2 cellular contexts compared by ENCODE assay signal in genomic region chr1:207401578-207401977, GRCh38.
TF ChIP-seq lines count a peak whose summit lies in the region.

No MANE protein-coding gene starts in this region.

TF ChIP-seq in HepG2, 621 proteins besides CTCF, POLR2A, EP300 and RAD21:
- TF ChIP-seq NR1H2 (CRISPR knock-in tag; IDR thresholded peaks at IDR 0.05; ENCODE audit: borderline replicate concordance, low read depth) (no peak), HMG20B (CRISPR knock-in tag; conservative IDR thresholded peaks at IDR 0.05) (no peak), ZMAT3 (CRISPR knock-in tag; conservative IDR thresholded peaks at IDR 0.05) (no peak), NCOA2 (CRISPR knock-in tag; IDR thresholded peaks at IDR 0.05) (no peak), ZFP36L2 (CRISPR knock-in tag; IDR thresholded peaks at IDR 0.05) (no peak), CREBL2 (CRISPR knock-in tag; IDR thresholded peaks at IDR 0.05; ENCODE audit: borderline replicate concordance) (no peak), TFAP4 (IDR thresholded peaks at IDR 0.05; ENCODE audit: borderline replicate concordance, low read depth) (no peak)
TF ChIP-seq in HepG2: peak in this region for 0.

TF ChIP-seq in K562, 482 proteins besides CTCF, POLR2A, EP300 and RAD21:
- TF ChIP-seq, protein P1, sequence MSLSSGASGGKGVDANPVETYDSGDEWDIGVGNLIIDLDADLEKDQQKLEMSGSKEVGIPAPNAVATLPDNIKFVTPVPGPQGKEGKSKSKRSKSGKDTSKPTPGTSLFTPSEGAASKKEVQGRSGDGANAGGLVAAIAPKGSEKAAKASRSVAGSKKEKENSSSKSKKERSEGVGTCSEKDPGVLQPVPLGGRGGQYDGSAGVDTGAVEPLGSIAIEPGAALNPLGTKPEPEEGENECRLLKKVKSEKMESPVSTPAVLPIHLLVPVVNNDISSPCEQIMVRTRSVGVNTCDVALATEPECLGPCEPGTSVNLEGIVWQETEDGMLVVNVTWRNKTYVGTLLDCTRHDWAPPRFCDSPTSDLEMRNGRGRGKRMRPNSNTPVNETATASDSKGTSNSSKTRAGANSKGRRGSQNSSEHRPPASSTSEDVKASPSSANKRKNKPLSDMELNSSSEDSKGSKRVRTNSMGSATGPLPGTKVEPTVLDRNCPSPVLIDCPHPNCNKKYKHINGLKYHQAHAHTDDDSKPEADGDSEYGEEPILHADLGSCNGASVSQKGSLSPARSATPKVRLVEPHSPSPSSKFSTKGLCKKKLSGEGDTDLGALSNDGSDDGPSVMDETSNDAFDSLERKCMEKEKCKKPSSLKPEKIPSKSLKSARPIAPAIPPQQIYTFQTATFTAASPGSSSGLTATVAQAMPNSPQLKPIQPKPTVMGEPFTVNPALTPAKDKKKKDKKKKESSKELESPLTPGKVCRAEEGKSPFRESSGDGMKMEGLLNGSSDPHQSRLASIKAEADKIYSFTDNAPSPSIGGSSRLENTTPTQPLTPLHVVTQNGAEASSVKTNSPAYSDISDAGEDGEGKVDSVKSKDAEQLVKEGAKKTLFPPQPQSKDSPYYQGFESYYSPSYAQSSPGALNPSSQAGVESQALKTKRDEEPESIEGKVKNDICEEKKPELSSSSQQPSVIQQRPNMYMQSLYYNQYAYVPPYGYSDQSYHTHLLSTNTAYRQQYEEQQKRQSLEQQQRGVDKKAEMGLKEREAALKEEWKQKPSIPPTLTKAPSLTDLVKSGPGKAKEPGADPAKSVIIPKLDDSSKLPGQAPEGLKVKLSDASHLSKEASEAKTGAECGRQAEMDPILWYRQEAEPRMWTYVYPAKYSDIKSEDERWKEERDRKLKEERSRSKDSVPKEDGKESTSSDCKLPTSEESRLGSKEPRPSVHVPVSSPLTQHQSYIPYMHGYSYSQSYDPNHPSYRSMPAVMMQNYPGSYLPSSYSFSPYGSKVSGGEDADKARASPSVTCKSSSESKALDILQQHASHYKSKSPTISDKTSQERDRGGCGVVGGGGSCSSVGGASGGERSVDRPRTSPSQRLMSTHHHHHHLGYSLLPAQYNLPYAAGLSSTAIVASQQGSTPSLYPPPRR (CRISPR knock-in tag; IDR thresholded peaks at IDR 0.05; ENCODE audit: borderline replicate concordance), result no peak
- TF ChIP-seq PHF21A (IDR thresholded peaks at IDR 0.05; ENCODE audit: borderline replicate concordance, low read depth) (no peak), ZNF589 (CRISPR knock-in tag; IDR thresholded peaks at IDR 0.05; ENCODE audit: low read depth) (no peak), SIN3B (IDR thresholded peaks at IDR 0.05; ENCODE audit: low read depth) (no peak), GATA2 (CRISPR knock-in tag; IDR thresholded peaks at IDR 0.05) (no peak)
- TF ChIP-seq, protein P2, sequence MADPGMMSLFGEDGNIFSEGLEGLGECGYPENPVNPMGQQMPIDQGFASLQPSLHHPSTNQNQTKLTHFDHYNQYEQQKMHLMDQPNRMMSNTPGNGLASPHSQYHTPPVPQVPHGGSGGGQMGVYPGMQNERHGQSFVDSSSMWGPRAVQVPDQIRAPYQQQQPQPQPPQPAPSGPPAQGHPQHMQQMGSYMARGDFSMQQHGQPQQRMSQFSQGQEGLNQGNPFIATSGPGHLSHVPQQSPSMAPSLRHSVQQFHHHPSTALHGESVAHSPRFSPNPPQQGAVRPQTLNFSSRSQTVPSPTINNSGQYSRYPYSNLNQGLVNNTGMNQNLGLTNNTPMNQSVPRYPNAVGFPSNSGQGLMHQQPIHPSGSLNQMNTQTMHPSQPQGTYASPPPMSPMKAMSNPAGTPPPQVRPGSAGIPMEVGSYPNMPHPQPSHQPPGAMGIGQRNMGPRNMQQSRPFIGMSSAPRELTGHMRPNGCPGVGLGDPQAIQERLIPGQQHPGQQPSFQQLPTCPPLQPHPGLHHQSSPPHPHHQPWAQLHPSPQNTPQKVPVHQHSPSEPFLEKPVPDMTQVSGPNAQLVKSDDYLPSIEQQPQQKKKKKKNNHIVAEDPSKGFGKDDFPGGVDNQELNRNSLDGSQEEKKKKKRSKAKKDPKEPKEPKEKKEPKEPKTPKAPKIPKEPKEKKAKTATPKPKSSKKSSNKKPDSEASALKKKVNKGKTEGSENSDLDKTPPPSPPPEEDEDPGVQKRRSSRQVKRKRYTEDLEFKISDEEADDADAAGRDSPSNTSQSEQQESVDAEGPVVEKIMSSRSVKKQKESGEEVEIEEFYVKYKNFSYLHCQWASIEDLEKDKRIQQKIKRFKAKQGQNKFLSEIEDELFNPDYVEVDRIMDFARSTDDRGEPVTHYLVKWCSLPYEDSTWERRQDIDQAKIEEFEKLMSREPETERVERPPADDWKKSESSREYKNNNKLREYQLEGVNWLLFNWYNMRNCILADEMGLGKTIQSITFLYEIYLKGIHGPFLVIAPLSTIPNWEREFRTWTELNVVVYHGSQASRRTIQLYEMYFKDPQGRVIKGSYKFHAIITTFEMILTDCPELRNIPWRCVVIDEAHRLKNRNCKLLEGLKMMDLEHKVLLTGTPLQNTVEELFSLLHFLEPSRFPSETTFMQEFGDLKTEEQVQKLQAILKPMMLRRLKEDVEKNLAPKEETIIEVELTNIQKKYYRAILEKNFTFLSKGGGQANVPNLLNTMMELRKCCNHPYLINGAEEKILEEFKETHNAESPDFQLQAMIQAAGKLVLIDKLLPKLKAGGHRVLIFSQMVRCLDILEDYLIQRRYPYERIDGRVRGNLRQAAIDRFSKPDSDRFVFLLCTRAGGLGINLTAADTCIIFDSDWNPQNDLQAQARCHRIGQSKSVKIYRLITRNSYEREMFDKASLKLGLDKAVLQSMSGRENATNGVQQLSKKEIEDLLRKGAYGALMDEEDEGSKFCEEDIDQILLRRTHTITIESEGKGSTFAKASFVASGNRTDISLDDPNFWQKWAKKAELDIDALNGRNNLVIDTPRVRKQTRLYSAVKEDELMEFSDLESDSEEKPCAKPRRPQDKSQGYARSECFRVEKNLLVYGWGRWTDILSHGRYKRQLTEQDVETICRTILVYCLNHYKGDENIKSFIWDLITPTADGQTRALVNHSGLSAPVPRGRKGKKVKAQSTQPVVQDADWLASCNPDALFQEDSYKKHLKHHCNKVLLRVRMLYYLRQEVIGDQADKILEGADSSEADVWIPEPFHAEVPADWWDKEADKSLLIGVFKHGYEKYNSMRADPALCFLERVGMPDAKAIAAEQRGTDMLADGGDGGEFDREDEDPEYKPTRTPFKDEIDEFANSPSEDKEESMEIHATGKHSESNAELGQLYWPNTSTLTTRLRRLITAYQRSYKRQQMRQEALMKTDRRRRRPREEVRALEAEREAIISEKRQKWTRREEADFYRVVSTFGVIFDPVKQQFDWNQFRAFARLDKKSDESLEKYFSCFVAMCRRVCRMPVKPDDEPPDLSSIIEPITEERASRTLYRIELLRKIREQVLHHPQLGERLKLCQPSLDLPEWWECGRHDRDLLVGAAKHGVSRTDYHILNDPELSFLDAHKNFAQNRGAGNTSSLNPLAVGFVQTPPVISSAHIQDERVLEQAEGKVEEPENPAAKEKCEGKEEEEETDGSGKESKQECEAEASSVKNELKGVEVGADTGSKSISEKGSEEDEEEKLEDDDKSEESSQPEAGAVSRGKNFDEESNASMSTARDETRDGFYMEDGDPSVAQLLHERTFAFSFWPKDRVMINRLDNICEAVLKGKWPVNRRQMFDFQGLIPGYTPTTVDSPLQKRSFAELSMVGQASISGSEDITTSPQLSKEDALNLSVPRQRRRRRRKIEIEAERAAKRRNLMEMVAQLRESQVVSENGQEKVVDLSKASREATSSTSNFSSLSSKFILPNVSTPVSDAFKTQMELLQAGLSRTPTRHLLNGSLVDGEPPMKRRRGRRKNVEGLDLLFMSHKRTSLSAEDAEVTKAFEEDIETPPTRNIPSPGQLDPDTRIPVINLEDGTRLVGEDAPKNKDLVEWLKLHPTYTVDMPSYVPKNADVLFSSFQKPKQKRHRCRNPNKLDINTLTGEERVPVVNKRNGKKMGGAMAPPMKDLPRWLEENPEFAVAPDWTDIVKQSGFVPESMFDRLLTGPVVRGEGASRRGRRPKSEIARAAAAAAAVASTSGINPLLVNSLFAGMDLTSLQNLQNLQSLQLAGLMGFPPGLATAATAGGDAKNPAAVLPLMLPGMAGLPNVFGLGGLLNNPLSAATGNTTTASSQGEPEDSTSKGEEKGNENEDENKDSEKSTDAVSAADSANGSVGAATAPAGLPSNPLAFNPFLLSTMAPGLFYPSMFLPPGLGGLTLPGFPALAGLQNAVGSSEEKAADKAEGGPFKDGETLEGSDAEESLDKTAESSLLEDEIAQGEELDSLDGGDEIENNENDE (IDR thresholded peaks at IDR 0.05; ENCODE audit: low read depth, low read length), result no peak
- TF ChIP-seq, protein P3, sequence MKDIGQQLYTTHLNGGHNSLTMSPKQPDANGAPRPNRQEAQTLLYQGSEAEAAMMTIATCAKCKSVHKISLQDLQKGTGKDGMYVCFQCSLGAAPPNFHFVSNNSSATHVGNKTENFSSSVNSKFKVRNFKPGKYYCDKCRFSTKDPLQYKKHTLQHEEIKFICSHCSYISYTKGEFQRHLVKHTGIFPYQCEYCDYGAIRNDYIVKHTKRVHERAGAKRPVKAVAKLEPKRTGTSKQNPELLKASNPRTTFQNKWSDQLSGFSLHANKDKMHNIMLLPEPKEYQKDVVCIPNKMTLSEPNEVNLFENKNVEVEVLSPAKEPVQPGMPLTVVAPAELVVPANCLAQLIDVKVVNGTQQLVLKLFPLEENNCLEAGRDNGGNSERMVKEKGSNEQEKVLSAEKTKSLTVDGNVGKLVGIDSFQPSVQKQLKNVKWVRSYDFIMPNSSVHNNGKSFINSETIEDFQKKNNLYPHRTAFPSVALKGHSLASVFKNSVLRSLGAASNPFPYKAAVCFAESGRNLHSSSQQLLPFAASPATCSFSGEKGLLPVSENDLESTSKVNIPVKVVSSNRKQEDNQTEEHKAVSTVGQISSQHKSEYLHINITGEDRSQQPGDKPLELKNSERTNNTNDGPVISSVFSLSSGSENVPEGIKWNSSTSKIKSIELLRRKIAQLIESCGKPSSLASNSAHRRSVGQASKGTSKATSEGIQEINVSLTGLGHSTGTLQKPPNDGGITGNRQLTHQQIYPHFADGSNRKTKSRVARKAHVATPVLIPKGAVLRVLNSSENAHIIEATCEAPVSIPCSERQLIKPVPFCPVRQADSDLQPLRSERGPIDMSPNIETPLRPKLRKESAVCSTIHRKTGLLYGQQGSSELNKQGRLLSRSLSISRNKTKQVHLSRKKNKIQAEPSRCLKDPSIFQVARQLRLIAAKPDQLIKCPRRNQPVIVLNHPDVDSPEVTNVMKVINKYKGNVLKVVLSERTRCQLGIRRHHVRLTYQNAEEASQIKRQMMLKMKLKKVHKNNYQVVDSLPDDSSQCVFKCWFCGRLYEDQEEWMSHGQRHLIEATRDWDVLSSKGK (CRISPR knock-in tag; IDR thresholded peaks at IDR 0.05), result no peak
